In the genomic region with DNA sequence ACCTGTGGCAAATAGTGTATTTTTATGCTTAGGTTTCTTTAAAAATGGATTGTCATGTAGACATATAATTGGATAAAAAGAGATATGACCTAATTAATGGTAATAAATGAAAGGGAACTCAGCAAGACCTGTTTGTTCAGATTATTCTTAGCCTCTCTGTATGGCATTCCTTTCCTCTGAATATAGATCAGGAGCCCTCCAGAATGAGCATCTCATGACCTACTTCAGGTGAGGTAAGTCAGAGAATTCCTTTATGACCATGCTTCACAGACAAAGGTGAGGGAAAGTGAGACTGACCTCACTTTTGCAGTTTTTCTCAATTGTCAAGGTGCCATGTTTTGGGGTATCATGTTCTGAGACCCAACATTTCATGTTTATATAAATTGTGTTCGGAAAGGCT, we compare ENCODE assay signal across 18 cellular contexts.
DNase-seq lines count a peak whose midpoint lies in the region; ATAC-seq and TF ChIP-seq lines count a peak whose summit lies in the region.
"Had no signal": no experiment of that assay in that cellular context is flagged by ENCODE, and none has a peak within 500 bp of the region (broad histone marks: within the 10 kb centered on the region; RNA-seq: fewer than 3 reads in every experiment).

No MANE protein-coding gene starts in this region.

- no peak overlapping the region for H3K27ac ChIP-seq in RWPE1
- no peak overlapping the region for H3K27ac ChIP-seq in RWPE2 (ENCODE audit: poor library complexity, severe bottlenecking)
- H3K27ac ChIP-seq in epithelial cell of prostate = no peak overlapping the region
- no peak overlapping the region for H3K27ac ChIP-seq in parathyroid adenoma

- H3K4me1 ChIP-seq in RWPE2 (ENCODE audit: insufficient read depth, poor library complexity, severe bottlenecking) = no peaks in the 10 kb centered on the region
- H3K4me1 ChIP-seq in parathyroid adenoma = peaks cover 3% of the 10 kb centered on the region
- H3K4me1 ChIP-seq: BE2C had no signal

- H3K36me3 ChIP-seq in RWPE2 (ENCODE audit: low read depth) = no peaks in the 10 kb centered on the region
- no peaks in the 10 kb centered on the region for H3K36me3 ChIP-seq in parathyroid adenoma (ENCODE audit: control insufficient read depth, insufficient read depth, low read length)
- H3K36me3 ChIP-seq: BE2C had no signal

- H3K27me3 ChIP-seq in RWPE2 (ENCODE audit: insufficient read depth, poor library complexity, severe bottlenecking) = no peaks in the 10 kb centered on the region
- no peaks in the 10 kb centered on the region for H3K27me3 ChIP-seq in parathyroid adenoma (ENCODE audit: control insufficient read depth, insufficient read depth, low read length)
- H3K27me3 ChIP-seq: BE2C had no signal

- POLR2A ChIA-PET in RWPE1 (lab: Yijun Ruan, JAX; ENCODE audit: low non-redundant PET) = no interaction called here

- CTCF ChIA-PET in RWPE1 (lab: Yijun Ruan, JAX) = no interaction called here

- DNase-seq in RWPE1 (ENCODE audit: low spot score) (peak; percentile 0), RWPE2 (ENCODE audit: low spot score) (no peak), epithelial cell of prostate (ENCODE audit: low read depth, low spot score) (peak; percentile 74), omental fat pad (ENCODE audit: low spot score) (no peak), islet precursor cell (no peak), activated T-cell treated with anti-CD3 and anti-CD28 coated beads for 4 hours (no peak)
- DNase-seq: ACHN; BE2C; C1 segment of cervical spinal cord; CD4-positive, CD25-positive, alpha-beta regulatory T cell; CD8-positive, alpha-beta memory T cell; COR-L47; DMS 273 treated with DMSO at 0.1 percent for 48 hours; GF-D8; H9; IMR-90 had no signal

- H3K4me3 ChIP-seq in RWPE2 (ENCODE audit: severe bottlenecking) (no peak overlapping the region), parathyroid adenoma (ENCODE audit: low read depth, low read length) (no peak overlapping the region)

- peak; percentile 48; the same call in 1 of the 3 replicates for ATAC-seq in RWPE2 (ENCODE audit: low read depth)
- ATAC-seq in omental fat pad (ENCODE audit: low FRiP score) = no peak
- no peak for ATAC-seq in GM21528 (IDR thresholded peaks at IDR 0.05; ENCODE audit: low FRiP score, unreplicated experiment)

- no peaks in the 10 kb centered on the region for H3K79me2 ChIP-seq in parathyroid adenoma

- H3K4me2 ChIP-seq in parathyroid adenoma (ENCODE audit: low read length) = no peak overlapping the region

- no peak overlapping the region for H3K9ac ChIP-seq in parathyroid adenoma

- H3K9me3 ChIP-seq in RWPE2 (ENCODE audit: severe bottlenecking) (no peaks in the 10 kb centered on the region), parathyroid adenoma (ENCODE audit: control insufficient read depth, low read length) (no peaks in the 10 kb centered on the region)
- H3K9me3 ChIP-seq: BE2C had no signal

- peak overlapping the region; percentile 10 for H2AFZ ChIP-seq in parathyroid adenoma

- TF ChIP-seq CTCF in RWPE1 (conservative IDR thresholded peaks at IDR 0.05; ENCODE audit: low read depth) = no peak
- TF ChIP-seq CTCF in RWPE2 (IDR thresholded peaks at IDR 0.05; ENCODE audit: poor library complexity, severe bottlenecking) = no peak
- TF ChIP-seq CTCF in parathyroid adenoma (IDR thresholded peaks at IDR 0.05) = no peak
- no peak for TF ChIP-seq CTCF in omental fat pad (IDR thresholded peaks at IDR 0.05)

Comparison
In these comparisons a context has a peak if more than half of its experiments do, and no peak if none do; other contexts are left out.
1. DNase-seq: peak in RWPE1 (single experiment) and epithelial cell of prostate (single experiment); none in RWPE2 (single experiment), omental fat pad (single experiment), islet precursor cell (single experiment) and activated T-cell treated with anti-CD3 and anti-CD28 coated beads for 4 hours (single experiment).